2 cellular contexts compared by ENCODE assay signal in genomic region chr1:94050675-94051074, GRCh38.
TF ChIP-seq lines count a peak whose summit lies in the region.

No MANE protein-coding gene starts in this region.

TF ChIP-seq in SK-N-SH, 30 proteins besides CTCF, POLR2A, EP300 and RAD21 (continued from another document):
- no peak for TF ChIP-seq ZBTB33 (IDR thresholded peaks at IDR 0.05; ENCODE audit: borderline replicate concordance, low read depth)
- TF ChIP-seq FOXJ3 (CRISPR knock-in tag; IDR thresholded peaks at IDR 0.05), result no peak
- TF ChIP-seq YY1 (IDR thresholded peaks at IDR 0.05; ENCODE audit: low read depth), result no peak
- no peak for TF ChIP-seq IRF3 (IDR thresholded peaks at IDR 0.05; ENCODE audit: low read depth, low read length)
- no peak for TF ChIP-seq NFIC (IDR thresholded peaks at IDR 0.05; ENCODE audit: borderline replicate concordance)
- no peak for TF ChIP-seq MXI1 (IDR thresholded peaks at IDR 0.05; ENCODE audit: low read depth, low read length)
- no peak for TF ChIP-seq TEAD4 (IDR thresholded peaks at IDR 0.05; ENCODE audit: borderline replicate concordance, insufficient read depth)
- no peak for TF ChIP-seq NRF1 (IDR thresholded peaks at IDR 0.05; ENCODE audit: low read depth, low read length)
- no peak for TF ChIP-seq USF1 (IDR thresholded peaks at IDR 0.05; ENCODE audit: borderline replicate concordance, low read depth)
- no peak for TF ChIP-seq CHD2 (IDR thresholded peaks at IDR 0.05; ENCODE audit: low read length, partially characterized antibody)
- no peak for TF ChIP-seq MAX (IDR thresholded peaks at IDR 0.05; ENCODE audit: low read depth)

TF ChIP-seq in SK-N-SH treated with all-trans-retinoic acid at 6 μM for 48 hours, 23 proteins besides CTCF, POLR2A, EP300 and RAD21 (continued from another document):
- TF ChIP-seq POU6F1 (CRISPR knock-in tag; IDR thresholded peaks at IDR 0.05; ENCODE audit: borderline replicate concordance, low read depth) (no peak), TCF4 (CRISPR knock-in tag; IDR thresholded peaks at IDR 0.05; ENCODE audit: borderline replicate concordance) (no peak), ARNTL (CRISPR knock-in tag; IDR thresholded peaks at IDR 0.05; ENCODE audit: borderline replicate concordance, low read depth) (no peak), CREB5 (CRISPR knock-in tag; IDR thresholded peaks at IDR 0.05; ENCODE audit: low read depth) (no peak), ZFP3 (CRISPR knock-in tag; IDR thresholded peaks at IDR 0.05) (no peak), GLIS3 (CRISPR knock-in tag; IDR thresholded peaks at IDR 0.05) (no peak), CSDC2 (CRISPR knock-in tag; IDR thresholded peaks at IDR 0.05) (no peak), TSHZ2 (CRISPR knock-in tag; IDR thresholded peaks at IDR 0.05) (no peak)
TF ChIP-seq in SK-N-SH treated with all-trans-retinoic acid at 6 μM for 48 hours: peak in this region for 0.
